Comparison of ENCODE assay signal across 13 cellular contexts in the genomic region with DNA sequence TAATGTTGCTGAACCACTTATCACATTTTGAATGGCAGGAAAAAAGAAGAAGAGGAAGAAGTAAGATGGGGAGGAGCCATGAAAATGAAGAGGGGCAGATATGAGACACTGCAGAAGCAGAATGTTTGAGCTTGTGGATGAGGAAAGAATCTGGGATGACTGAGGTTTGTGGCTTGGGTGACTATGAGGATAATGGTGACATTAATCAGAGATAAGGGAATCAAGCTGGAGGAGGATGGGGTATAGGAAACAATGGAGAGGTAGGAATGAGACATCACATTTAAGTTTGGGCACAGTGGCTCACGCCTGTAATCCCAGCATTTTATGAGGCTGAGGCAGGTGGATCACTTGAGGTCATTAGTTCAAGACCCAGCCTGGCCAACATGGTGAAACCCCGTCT. TPM values are rescaled to one million over a fixed set of nuclear protein-coding genes. Genes with fewer than 3 reads are reported as not detected.
DNase-seq lines count a peak whose midpoint lies in the region; ATAC-seq and TF ChIP-seq lines count a peak whose summit lies in the region.
"Had no signal": no experiment of that assay in that cellular context is flagged by ENCODE, and none has a peak within 500 bp of the region (broad histone marks: within the 10 kb centered on the region; RNA-seq: fewer than 3 reads in every experiment).

No MANE protein-coding gene starts in this region.

- DNase-seq in stimulated activated naive CD8-positive, alpha-beta T cell treated with anti-CD3 and anti-CD28 coated beads, Interleukin-15, amount 100 ng/mL, for 72 hours = no peak
- DNase-seq in RPMI7951 (ENCODE audit: low read depth) = peak; percentile 24
- DNase-seq in kidney tubule cell (ENCODE audit: low spot score) = peak; percentile 4
- no peak for DNase-seq in NCI-H510A (lab: John Stamatoyannopoulos, UW)
- no peak for DNase-seq in GM10248 (ENCODE audit: extremely low spot score)
- DNase-seq: ACHN; CD4-positive, CD25-positive, alpha-beta regulatory T cell; DMS53; GOT3; H9 had no signal

- H3K27ac Mint-ChIP-seq in stimulated activated naive CD8-positive, alpha-beta T cell treated with anti-CD3 and anti-CD28 coated beads, Interleukin-15, Interleukin-2, amounts not matched to agents 100 ng/mL and 50 ng/mL, for 24 hours = peak overlapping the region; percentile 23
- H3K27ac Mint-ChIP-seq in stimulated activated naive CD8-positive, alpha-beta T cell treated with anti-CD3 and anti-CD28 coated beads, Interleukin-15, amount 100 ng/mL, for 72 hours = no peak overlapping the region
- H3K27ac Mint-ChIP-seq: CD4-positive, CD25-positive, alpha-beta regulatory T cell; H9 had no signal

- H3K4me1 Mint-ChIP-seq in stimulated activated naive CD8-positive, alpha-beta T cell treated with anti-CD3 and anti-CD28 coated beads, Interleukin-15, Interleukin-2, amounts not matched to agents 100 ng/mL and 50 ng/mL, for 24 hours (ENCODE audit: low read depth) = no peaks in the 10 kb centered on the region
- no peaks in the 10 kb centered on the region for H3K4me1 Mint-ChIP-seq in stimulated activated naive CD8-positive, alpha-beta T cell treated with anti-CD3 and anti-CD28 coated beads, Interleukin-15, amount 100 ng/mL, for 72 hours
- H3K4me1 Mint-ChIP-seq: CD4-positive, CD25-positive, alpha-beta regulatory T cell had no signal

- no peak overlapping the region for H3K4me3 Mint-ChIP-seq in stimulated activated naive CD8-positive, alpha-beta T cell treated with anti-CD3 and anti-CD28 coated beads, Interleukin-15, Interleukin-2, amounts not matched to agents 100 ng/mL and 50 ng/mL, for 24 hours
- no peak overlapping the region for H3K4me3 Mint-ChIP-seq in stimulated activated naive CD8-positive, alpha-beta T cell treated with anti-CD3 and anti-CD28 coated beads, Interleukin-15, amount 100 ng/mL, for 72 hours
- H3K4me3 Mint-ChIP-seq: CD4-positive, CD25-positive, alpha-beta regulatory T cell; H9 had no signal

- no peaks in the 10 kb centered on the region for H3K27me3 Mint-ChIP-seq in stimulated activated naive CD8-positive, alpha-beta T cell treated with anti-CD3 and anti-CD28 coated beads, Interleukin-15, Interleukin-2, amounts not matched to agents 100 ng/mL and 50 ng/mL, for 24 hours
- no peaks in the 10 kb centered on the region for H3K27me3 Mint-ChIP-seq in stimulated activated naive CD8-positive, alpha-beta T cell treated with anti-CD3 and anti-CD28 coated beads, Interleukin-15, amount 100 ng/mL, for 72 hours
- H3K27me3 Mint-ChIP-seq: CD4-positive, CD25-positive, alpha-beta regulatory T cell had no signal

- no peak for TF ChIP-seq CTCF in GM10248 (IDR thresholded peaks at IDR 0.05; ENCODE audit: control extremely low read depth, extremely low read depth, low read depth, missing control alignments)

- TF ChIP-seq POLR2A in GM18505 (IDR thresholded peaks at IDR 0.05; ENCODE audit: borderline replicate concordance, extremely low read depth, insufficient read depth, insufficient read length) = no peak

- no peak for ATAC-seq in stimulated activated naive CD8-positive, alpha-beta T cell treated with anti-CD3 and anti-CD28 coated beads, Interleukin-15, amount 100 ng/mL, for 72 hours
- no peak for ATAC-seq in GM18505 (IDR thresholded peaks at IDR 0.05; ENCODE audit: unreplicated experiment)
- ATAC-seq: HepG2 had no signal

- CTCF ChIA-PET in GM10248 (lab: Yijun Ruan, JAX) = no interaction called here

- H3K9me3 Mint-ChIP-seq in stimulated activated naive CD8-positive, alpha-beta T cell treated with anti-CD3 and anti-CD28 coated beads, Interleukin-15, Interleukin-2, amounts not matched to agents 100 ng/mL and 50 ng/mL, for 24 hours = no peaks in the 10 kb centered on the region
- H3K9me3 Mint-ChIP-seq in stimulated activated naive CD8-positive, alpha-beta T cell treated with anti-CD3 and anti-CD28 coated beads, Interleukin-15, amount 100 ng/mL, for 72 hours = no peaks in the 10 kb centered on the region
- H3K9me3 Mint-ChIP-seq: CD4-positive, CD25-positive, alpha-beta regulatory T cell had no signal

- POLR2A ChIA-PET in GM10248 (lab: Yijun Ruan, JAX) = no interaction called here

- no peaks in the 10 kb centered on the region for H3K36me3 Mint-ChIP-seq in stimulated activated naive CD8-positive, alpha-beta T cell treated with anti-CD3 and anti-CD28 coated beads, Interleukin-15, Interleukin-2, amounts not matched to agents 100 ng/mL and 50 ng/mL, for 24 hours (ENCODE audit: low read depth)
- H3K36me3 Mint-ChIP-seq: CD4-positive, CD25-positive, alpha-beta regulatory T cell had no signal

RNA-seq across cellular contexts. Expression of gene PHF8, which starts 19.1 kb away (rescaled TPM):
- 11.5 and 12.5 TPM in 2 replicates for total RNA-seq in RPMI7951 (2014; rRNA removed; shearing (Covaris generic))

Comparison
In these comparisons a context has a peak if more than half of its experiments do, and no peak if none do; other contexts are left out.
1. DNase-seq: peak in RPMI7951 (single experiment) and kidney tubule cell (single experiment); none in stimulated activated naive CD8-positive, alpha-beta T cell treated with anti-CD3 and anti-CD28 coated beads, Interleukin-15, amount 100 ng/mL, for 72 hours (0 of 2), NCI-H510A (single experiment) and GM10248 (single experiment).